In genomic region chr15:68821190-68821897, GRCh38 we compare ENCODE assay signal across 8 cellular contexts. TPM values are rescaled to one million over a fixed set of nuclear protein-coding genes. Genes with fewer than 3 reads are reported as not detected.
DNase-seq lines count a peak whose midpoint lies in the region; ATAC-seq and TF ChIP-seq lines count a peak whose summit lies in the region.

No MANE protein-coding gene starts in this region.

- H3K4me2 ChIP-seq in parathyroid adenoma (ENCODE audit: low read length): peak overlapping the region; percentile 96

- ATAC-seq in Right ventricle myocardium inferior (peak; percentile 1), HG03108 (IDR thresholded peaks at IDR 0.05; ENCODE audit: unreplicated experiment) (peak; percentile 10), WTC11 (no peak)

- no peaks in the 10 kb centered on the region for H3K9me3 ChIP-seq in parathyroid adenoma (ENCODE audit: control insufficient read depth, low read length)

- peaks cover 4% of the 10 kb centered on the region for H3K79me2 ChIP-seq in parathyroid adenoma

- peak overlapping the region; percentile 87 for H3K27ac ChIP-seq in parathyroid adenoma

- no peaks in the 10 kb centered on the region for H3K9me3 Mint-ChIP-seq in WTC11

- POLR2A ChIA-PET in WTC11 (lab: Charles Lee): interaction anchor here (4.6 kb wide), 1 partner anchor 26 kb away, joined by 41 read pairs; no protein-coding TSS in a partner anchor

- TF ChIP-seq CTCF in WTC11 (IDR thresholded peaks at IDR 0.05) (no peak), fibroblast of the aortic adventitia (IDR thresholded peaks at IDR 0.05; ENCODE audit: insufficient read depth, low read length) (no peak), parathyroid adenoma (IDR thresholded peaks at IDR 0.05) (no peak)

- peaks cover 49% of the 10 kb centered on the region for H3K27me3 Mint-ChIP-seq in WTC11 (ENCODE audit: low read depth)

- CTCF ChIA-PET in WTC11 (lab: Charles Lee): interaction anchor here (1.2 to 3.3 kb wide), 3 partner anchors 26 to 210 kb away, joined by 3 to 13 read pairs (median 3); no protein-coding TSS in a partner anchor

- intact Hi-C loops in Right ventricle myocardium inferior (cut with DNase I): loop anchor here (2.0 to 5.0 kb wide), 4 partner anchors 51 to 264 kb away; no protein-coding TSS in a partner anchor
- intact Hi-C loops in cardiac septum (cut with DNase I): loop anchor here (5.0 kb wide), 2 partner anchors 39 to 89 kb away; no protein-coding TSS in a partner anchor

- H3K27me3 ChIP-seq in parathyroid adenoma (ENCODE audit: control insufficient read depth, insufficient read depth, low read length): no peaks in the 10 kb centered on the region

- peaks cover 31% of the 10 kb centered on the region for H3K4me1 Mint-ChIP-seq in WTC11

- H3K9ac ChIP-seq in parathyroid adenoma: no peak overlapping the region

- no peaks in the 10 kb centered on the region for H3K4me1 ChIP-seq in parathyroid adenoma

- H3K4me3 Mint-ChIP-seq in WTC11: peak overlapping the region; percentile 99

- DNase-seq in Right ventricle myocardium inferior (ENCODE audit: missing footprints): peak; percentile 69
- no peak for DNase-seq in cardiac septum (ENCODE audit: low spot score)
- no peak for DNase-seq in WTC11 (ENCODE audit: low spot score)
- no peak for DNase-seq in fibroblast of the aortic adventitia (ENCODE audit: low read depth)
- no peak for DNase-seq in ecto neural progenitor cell (ENCODE audit: low spot score)
- DNase-seq in SHP77 treated with DMSO at 0.1 percent for 48 hours (lab: John Stamatoyannopoulos, UW): no peak

- H3K27ac Mint-ChIP-seq in WTC11: no peak overlapping the region; the same call in 1 of the 2 replicates

- H3K4me3 ChIP-seq in fibroblast of the aortic adventitia (ENCODE audit: low read depth, low read length) (peak overlapping the region; percentile 97), parathyroid adenoma (ENCODE audit: low read depth, low read length) (peak overlapping the region; percentile 92)

- peaks cover 3% of the 10 kb centered on the region for H3K36me3 Mint-ChIP-seq in WTC11

- peak overlapping the region; percentile 65 for H2AFZ ChIP-seq in parathyroid adenoma

- no peaks in the 10 kb centered on the region for H3K36me3 ChIP-seq in parathyroid adenoma (ENCODE audit: control insufficient read depth, insufficient read depth, low read length)

TF ChIP-seq in WTC11, 78 proteins besides CTCF, POLR2A, EP300 and RAD21:
- peak; percentile 15; the same call in 1 of the 2 replicates for TF ChIP-seq SP1 (CRISPR knock-in tag; conservative IDR thresholded peaks at IDR 0.05)
- TF ChIP-seq EMX1 (CRISPR knock-in tag; IDR thresholded peaks at IDR 0.05): no peak
- TF ChIP-seq ZNF423 (CRISPR knock-in tag; IDR thresholded peaks at IDR 0.05): peak; percentile 80
- TF ChIP-seq ZNF425 (CRISPR knock-in tag; conservative IDR thresholded peaks at IDR 0.05): no peak
- TF ChIP-seq TEAD4 (CRISPR knock-in tag; IDR thresholded peaks at IDR 0.05): no peak; the same call in 1 of the 2 replicates
- TF ChIP-seq ZNF232 (CRISPR knock-in tag; IDR thresholded peaks at IDR 0.05): no peak
- no peak for TF ChIP-seq KAT7 (CRISPR knock-in tag; IDR thresholded peaks at IDR 0.05; ENCODE audit: borderline replicate concordance)
TF ChIP-seq in WTC11: peak in this region for 2.

RNA-seq across cellular contexts. Expression of gene ANP32A, which starts 0.6 kb away (rescaled TPM):
- total RNA-seq in Right ventricle myocardium inferior (134 TPM), cardiac septum (180 TPM), WTC11 (2021) (232 to 253 TPM (median 242 TPM) in 3 replicates), fibroblast of the aortic adventitia (ENCODE audit: low replicate concordance) (41.0 and 123 TPM in 2 replicates)
